14 cellular contexts compared by ENCODE assay signal in genomic region chr11:95156916-95157568, GRCh38.
A peak's percentile ranks its signal among the peaks of the same experiment; 100 is the strongest.
DNase-seq lines count a peak whose midpoint lies in the region; ATAC-seq, FAIRE-seq and TF ChIP-seq lines count a peak whose summit lies in the region.
"Had no signal": no experiment of that assay in that cellular context is flagged by ENCODE, and none has a peak within 500 bp of the region (broad histone marks: within the 10 kb centered on the region; RNA-seq: fewer than 3 reads in every experiment).

No MANE protein-coding gene starts in this region.

- H3K27me3 ChIP-seq in CD8-positive, alpha-beta T cell (ENCODE audit: insufficient read depth, low read length): no peaks in the 10 kb centered on the region
- H3K27me3 ChIP-seq in ascending aorta: no peaks in the 10 kb centered on the region
- no peaks in the 10 kb centered on the region for H3K27me3 ChIP-seq in right cardiac atrium (ENCODE audit: control insufficient read depth, insufficient read depth)
- H3K27me3 ChIP-seq in skeletal muscle tissue (ENCODE audit: control insufficient read depth in 3 of 3, insufficient read depth in 3 of 3, low read length in 3 of 3): no peaks in the 10 kb centered on the region
- H3K27me3 ChIP-seq: BE2C, neutrophil had no signal

- H3K4me3 Mint-ChIP-seq in CD8-positive, alpha-beta T cell: no peak overlapping the region
- H3K4me3 Mint-ChIP-seq: T-helper 2 cell treated with Interferon-gamma antibody and Interleukin-4, amounts not matched to agents 5 μg/mL and 100 μg/mL, for 36 hours had no signal

- peak overlapping the region; percentile 30 for H3K27ac Mint-ChIP-seq in CD8-positive, alpha-beta T cell

- no peaks in the 10 kb centered on the region for H3K36me3 ChIP-seq in CD8-positive, alpha-beta T cell (ENCODE audit: insufficient read depth, low read length)
- H3K36me3 ChIP-seq in ascending aorta (no peaks in the 10 kb centered on the region), skeletal muscle tissue (ENCODE audit: control insufficient read depth in 3 of 3, insufficient read depth in 3 of 3, low read length in 3 of 3) (no peaks in the 10 kb centered on the region)
- H3K36me3 ChIP-seq: BE2C, HAP-1, neutrophil had no signal

- DNase-seq in CD8-positive, alpha-beta T cell: no peak
- DNase-seq in ascending aorta (ENCODE audit: low spot score in 2 of 2): peak in 1 of 2 donors; percentile 79
- peak; percentile 54 to 89 (median 84) for DNase-seq in right cardiac atrium
- no peak for DNase-seq in stimulated activated naive CD4-positive, alpha-beta T cell (lab: John Stamatoyannopoulos, UW)
- DNase-seq in GM19239 (ENCODE audit: insufficient read length, low spot score): no peak
- no peak for DNase-seq in DMS153 treated with DMSO at 0.1 percent for 48 hours (lab: John Stamatoyannopoulos, UW; ENCODE audit: unreplicated experiment)
- no peak for DNase-seq in GM13976 (ENCODE audit: low spot score)
- DNase-seq: BE2C, NCI-H2171 treated with DMSO at 0.1 percent for 48 hours, PC-3 had no signal

- WGBS in right cardiac atrium: 34% methylated on average over 7 of the region's 7 CpGs

- no peaks in the 10 kb centered on the region for H3K9me3 Mint-ChIP-seq in CD8-positive, alpha-beta T cell
- H3K9me3 Mint-ChIP-seq: T-helper 2 cell treated with Interferon-gamma antibody and Interleukin-4, amounts not matched to agents 5 μg/mL and 100 μg/mL, for 36 hours had no signal

- H3K36me3 Mint-ChIP-seq in CD8-positive, alpha-beta T cell: no peaks in the 10 kb centered on the region

- POLR2A ChIA-PET in CD8-positive, alpha-beta T cell (lab: Charles Lee): interaction anchor here (0.7 to 3.2 kb wide), 3 partner anchors 12 to 99 kb away, joined by 3 to 13 read pairs (median 4); partner anchors contain the start of gene SESN3

- TF ChIP-seq CTCF in CD8-positive, alpha-beta T cell (IDR thresholded peaks at IDR 0.05): no peak
- no peak for TF ChIP-seq CTCF in ascending aorta (IDR thresholded peaks at IDR 0.05)
- TF ChIP-seq CTCF in GM13976 (IDR thresholded peaks at IDR 0.05; ENCODE audit: borderline replicate concordance, control extremely low read depth, extremely low read depth, insufficient read depth, missing control alignments): no peak

- no peak overlapping the region for H3K27ac ChIP-seq in CD8-positive, alpha-beta T cell (ENCODE audit: low read depth, low read length)
- H3K27ac ChIP-seq in ascending aorta (peak overlapping the region; percentile 78 to 86), right cardiac atrium (ENCODE audit: low read length) (no peak overlapping the region), skeletal muscle tissue (ENCODE audit: low read depth, low read length) (peak overlapping the region; percentile 46)
- H3K27ac ChIP-seq: neutrophil had no signal

- H3K4me3 ChIP-seq in CD8-positive, alpha-beta T cell (ENCODE audit: low read depth, low read length): no peak overlapping the region
- H3K4me3 ChIP-seq in ascending aorta: peak overlapping the region in 1 of 2 donors; percentile 26
- H3K4me3 ChIP-seq in right cardiac atrium (ENCODE audit: low read length): no peak overlapping the region
- peak overlapping the region in 2 of 3 donors; percentile 20 to 39 for H3K4me3 ChIP-seq in skeletal muscle tissue (ENCODE audit: low read length in 3 of 3)
- H3K4me3 ChIP-seq: HAP-1 had no signal

- no peak for FAIRE-seq in GM19239 (lab: Jason Lieb, UNC)

- intact Hi-C loops in CD8-positive, alpha-beta T cell (cut with DNase I, micrococcal nuclease): loop anchor here in 1 of 2 experiments (10.0 kb wide), 2 partner anchors 1238 to 1262 kb away; partner anchors contain the start of gene JRKL
- intact Hi-C loops in ascending aorta (cut with DNase I): loop anchor here (5.0 to 10.0 kb wide), 2 partner anchors 178 to 490 kb away; no protein-coding TSS in a partner anchor
- intact Hi-C loops in right cardiac atrium (cut with DNase I): no loop called here

- peak overlapping the region in 2 of 3 donors; percentile 40 to 58 for H3K9ac ChIP-seq in skeletal muscle tissue (ENCODE audit: low read depth in 1 of 3, low read length in 3 of 3)

- H3K4me1 Mint-ChIP-seq in CD8-positive, alpha-beta T cell (ENCODE audit: low read depth): peaks cover 38% of the 10 kb centered on the region

- H3K27me3 Mint-ChIP-seq in CD8-positive, alpha-beta T cell (ENCODE audit: low read depth): no peaks in the 10 kb centered on the region

- no peaks in the 10 kb centered on the region for H3K9me3 ChIP-seq in CD8-positive, alpha-beta T cell (ENCODE audit: low read length)
- H3K9me3 ChIP-seq in ascending aorta: no peaks in the 10 kb centered on the region
- H3K9me3 ChIP-seq in right cardiac atrium (ENCODE audit: control insufficient read depth, low read length): no peaks in the 10 kb centered on the region
- H3K9me3 ChIP-seq in skeletal muscle tissue (ENCODE audit: control insufficient read depth in 3 of 3, low read length in 3 of 3): no peaks in the 10 kb centered on the region
- H3K9me3 ChIP-seq: BE2C, HAP-1, neutrophil had no signal

- in situ Hi-C loops in GM13976 (cut with MboI; ENCODE audit: low sequenced_read_pairs, unreplicated experiment): loop anchor here (10.0 to 25.0 kb wide), 2 partner anchors 548 to 1280 kb away; no protein-coding TSS in a partner anchor

- no peak for ATAC-seq in CD8-positive, alpha-beta T cell
- ATAC-seq in right cardiac atrium: peak; percentile 82 to 89
- ATAC-seq: PC-3 had no signal

- peaks cover 27% of the 10 kb centered on the region for H3K4me1 ChIP-seq in CD8-positive, alpha-beta T cell (ENCODE audit: insufficient read depth, low read length)
- H3K4me1 ChIP-seq in ascending aorta (peaks cover 2 to 13% of the 10 kb centered on the region in 2 donors), right cardiac atrium (ENCODE audit: control insufficient read depth, insufficient read depth, low read length) (no peaks in the 10 kb centered on the region), skeletal muscle tissue (ENCODE audit: control insufficient read depth in 3 of 3, insufficient read depth in 3 of 3, low read length in 3 of 3) (peaks cover 29 to 44% (median 31%) of the 10 kb centered on the region in 3 donors)
- H3K4me1 ChIP-seq: HAP-1 had no signal

- CTCF ChIA-PET in CD8-positive, alpha-beta T cell (lab: Charles Lee): interaction anchor here (1.2 to 17.6 kb wide), 3 partner anchors 72 to 607 kb away, joined by 3 to 400 read pairs (median 229); no protein-coding TSS in a partner anchor

Comparison
In these comparisons a context has a peak if more than half of its experiments do, and no peak if none do; other contexts are left out.
1. DNase-seq: peak in right cardiac atrium (3 of 3); none in CD8-positive, alpha-beta T cell (0 of 7), stimulated activated naive CD4-positive, alpha-beta T cell (0 of 6), GM19239 (single experiment), DMS153 treated with DMSO at 0.1 percent for 48 hours (single experiment) and GM13976 (single experiment).
2. H3K27ac ChIP-seq: peak in ascending aorta (2 of 2) and skeletal muscle tissue (single experiment); none in CD8-positive, alpha-beta T cell (single experiment) and right cardiac atrium (single experiment).
3. H3K4me3 ChIP-seq: peak in skeletal muscle tissue (2 of 3); none in CD8-positive, alpha-beta T cell (single experiment) and right cardiac atrium (single experiment).